8 cellular contexts compared by ENCODE assay signal in genomic region chr17:40113961-40114272, GRCh38. TPM values are rescaled to one million over a fixed set of nuclear protein-coding genes. Genes with fewer than 3 reads are reported as not detected.
DNase-seq lines count a peak whose midpoint lies in the region; ATAC-seq and TF ChIP-seq lines count a peak whose summit lies in the region.

No MANE protein-coding gene starts in this region.

- H3K4me1 ChIP-seq in right lobe of liver: peaks cover 2 to 58% (median 36%) of the 10 kb centered on the region in 4 donors
- peaks cover 6 to 63% (median 59%) of the 10 kb centered on the region in 4 donors for H3K4me1 ChIP-seq in tibial artery

- ATAC-seq in activated naive CD8-positive, alpha-beta T cell treated with anti-CD3 and anti-CD28 coated beads, Interleukin-2, amount 10 ng/mL, durations not matched to agents 7 days and 5 days (ENCODE audit: low read depth): no peak
- ATAC-seq in right lobe of liver (no peak), GM18517 (IDR thresholded peaks at IDR 0.05; ENCODE audit: unreplicated experiment) (no peak)

- TF ChIP-seq CTCF in right lobe of liver (IDR thresholded peaks at IDR 0.05) (no peak), tibial artery (IDR thresholded peaks at IDR 0.05) (no peak)

- H3K36me3 Mint-ChIP-seq in activated T-cell treated with anti-CD3 and anti-CD28 coated beads, Interleukin-2, amount 50 U/mL, for 24 hours (ENCODE audit: low read depth): no peaks in the 10 kb centered on the region
- no peaks in the 10 kb centered on the region for H3K36me3 Mint-ChIP-seq in activated naive CD8-positive, alpha-beta T cell treated with anti-CD3 and anti-CD28 coated beads, Interleukin-2, amount 10 ng/mL, durations not matched to agents 7 days and 5 days

- H3K4me1 Mint-ChIP-seq in activated T-cell treated with anti-CD3 and anti-CD28 coated beads, Interleukin-2, amount 50 U/mL, for 24 hours (ENCODE audit: low read depth): peaks cover 56% of the 10 kb centered on the region
- peaks cover 44% of the 10 kb centered on the region for H3K4me1 Mint-ChIP-seq in activated naive CD8-positive, alpha-beta T cell treated with anti-CD3 and anti-CD28 coated beads, Interleukin-2, amount 10 ng/mL, durations not matched to agents 7 days and 5 days

- H3K9me3 ChIP-seq in right lobe of liver (no peaks in the 10 kb centered on the region), tibial artery (no peaks in the 10 kb centered on the region)

- H3K36me3 ChIP-seq in right lobe of liver (no peaks in the 10 kb centered on the region), tibial artery (no peaks in the 10 kb centered on the region)

- WGBS in right lobe of liver (ENCODE audit: insufficient coverage, low coverage, low lambda C conversion rate, missing lambda C conversion rate): 0% methylated on average over 1 of the region's 5 CpGs

- H3K4me3 ChIP-seq in right lobe of liver: peak overlapping the region in 2 of 3 donors; percentile 48 to 52
- H3K4me3 ChIP-seq in tibial artery: peak overlapping the region; percentile 41 to 54

- POLR2A ChIA-PET in activated naive CD8-positive, alpha-beta T cell treated with anti-CD3 and anti-CD28 coated beads, Interleukin-2, amount 10 ng/mL, durations not matched to agents 7 days and 5 days (lab: Charles Lee): interaction anchor here (0.7 to 5.3 kb wide), 11 partner anchors 10 to 105 kb away, joined by 3 to 46 read pairs (median 7); partner anchors contain the start of genes CASC3, MED24, MSL1 and NR1D1

- H3K27me3 Mint-ChIP-seq in activated T-cell treated with anti-CD3 and anti-CD28 coated beads, Interleukin-2, amount 50 U/mL, for 24 hours: no peaks in the 10 kb centered on the region
- no peaks in the 10 kb centered on the region for H3K27me3 Mint-ChIP-seq in activated naive CD8-positive, alpha-beta T cell treated with anti-CD3 and anti-CD28 coated beads, Interleukin-2, amount 10 ng/mL, durations not matched to agents 7 days and 5 days

- no peaks in the 10 kb centered on the region for H3K27me3 ChIP-seq in right lobe of liver
- H3K27me3 ChIP-seq in tibial artery: no peaks in the 10 kb centered on the region

- peak overlapping the region; percentile 91 for H3K27ac Mint-ChIP-seq in activated T-cell treated with anti-CD3 and anti-CD28 coated beads, Interleukin-2, amount 50 U/mL, for 24 hours
- peak overlapping the region; percentile 57 for H3K27ac Mint-ChIP-seq in activated naive CD8-positive, alpha-beta T cell treated with anti-CD3 and anti-CD28 coated beads, Interleukin-2, amount 10 ng/mL, durations not matched to agents 7 days and 5 days

- H3K9me3 Mint-ChIP-seq in activated T-cell treated with anti-CD3 and anti-CD28 coated beads, Interleukin-2, amount 50 U/mL, for 24 hours: no peaks in the 10 kb centered on the region
- no peaks in the 10 kb centered on the region for H3K9me3 Mint-ChIP-seq in activated naive CD8-positive, alpha-beta T cell treated with anti-CD3 and anti-CD28 coated beads, Interleukin-2, amount 10 ng/mL, durations not matched to agents 7 days and 5 days

- intact Hi-C loops in right lobe of liver (cut with DNase I): loop anchor here in 1 of 2 donors (10.0 kb wide), 1 partner anchor 51 kb away; no protein-coding TSS in a partner anchor
- intact Hi-C loops in tibial artery (cut with DNase I; ENCODE audit: low total_unique reads): loop anchor here (5.0 kb wide), 2 partner anchors 52 to 53 kb away; partner anchors contain the start of gene THRA

- DNase-seq in activated T-cell treated with anti-CD3 and anti-CD28 coated beads, Interleukin-2, amount 50 U/mL, for 24 hours: no peak
- no peak for DNase-seq in activated T-cell treated with anti-CD3 and anti-CD28 coated beads, Interleukin-2, amount 50 U/mL, for 1 hour
- no peak for DNase-seq in activated naive CD8-positive, alpha-beta T cell treated with anti-CD3 and anti-CD28 coated beads, Interleukin-2, amount 10 ng/mL, durations not matched to agents 7 days and 5 days
- no peak for DNase-seq in right lobe of liver
- no peak for DNase-seq in tibial artery
- DNase-seq in NCI-H146 (lab: John Stamatoyannopoulos, UW): no peak
- DNase-seq in NCI-H2029 (lab: John Stamatoyannopoulos, UW): no peak

- H3K27ac ChIP-seq in right lobe of liver (peak overlapping the region; percentile 90 to 91 (median 90)), tibial artery (peak overlapping the region; percentile 94 to 98)

- peak overlapping the region; percentile 72 for H3K4me3 Mint-ChIP-seq in activated T-cell treated with anti-CD3 and anti-CD28 coated beads, Interleukin-2, amount 50 U/mL, for 24 hours
- H3K4me3 Mint-ChIP-seq in activated naive CD8-positive, alpha-beta T cell treated with anti-CD3 and anti-CD28 coated beads, Interleukin-2, amount 10 ng/mL, durations not matched to agents 7 days and 5 days: peak overlapping the region; percentile 94

- TF ChIP-seq POLR2A in right lobe of liver (IDR thresholded peaks at IDR 0.05): no peak

RNA-seq across cellular contexts. Expression of gene MSL1, which starts 7.9 kb away (rescaled TPM):
- 100 to 1,000 TPM; 107 to 110 TPM for total RNA-seq in activated naive CD8-positive, alpha-beta T cell treated with anti-CD3 and anti-CD28 coated beads, Interleukin-2, amount 10 ng/mL, durations not matched to agents 7 days and 5 days
- total RNA-seq in right lobe of liver: 10 to 100 TPM; 31.1 to 43.8 (median 36.0) TPM

RNA-seq across cellular contexts. Expression of gene NR1D1, which starts 13.5 kb away (rescaled TPM):
- 1 to 10 TPM; 5.0 to 5.8 TPM for total RNA-seq in activated naive CD8-positive, alpha-beta T cell treated with anti-CD3 and anti-CD28 coated beads, Interleukin-2, amount 10 ng/mL, durations not matched to agents 7 days and 5 days
- 10 to 100 TPM in 4 of 6 experiments, 1 to 10 TPM in 2; 6.9 to 29.8 (median 16.0) TPM for total RNA-seq in right lobe of liver

RNA-seq across cellular contexts. Expression of gene CASC3, which starts 26.4 kb away (rescaled TPM):
- 100 to 1,000 TPM; 100 to 101 TPM for total RNA-seq in activated naive CD8-positive, alpha-beta T cell treated with anti-CD3 and anti-CD28 coated beads, Interleukin-2, amount 10 ng/mL, durations not matched to agents 7 days and 5 days
- 10 to 100 TPM; 19.6 to 31.5 (median 25.9) TPM for total RNA-seq in right lobe of liver

RNA-seq across cellular contexts. Expression of gene THRA, which starts 51.2 kb away (rescaled TPM):
- 10 to 100 TPM; 19.9 to 20.3 TPM for total RNA-seq in activated naive CD8-positive, alpha-beta T cell treated with anti-CD3 and anti-CD28 coated beads, Interleukin-2, amount 10 ng/mL, durations not matched to agents 7 days and 5 days
- total RNA-seq in right lobe of liver: 1 to 10 TPM; 3.7 to 9.4 (median 7.7) TPM

RNA-seq across cellular contexts. Expression of gene MED24, which starts 59.7 kb away (rescaled TPM):
- total RNA-seq in activated naive CD8-positive, alpha-beta T cell treated with anti-CD3 and anti-CD28 coated beads, Interleukin-2, amount 10 ng/mL, durations not matched to agents 7 days and 5 days: 10 to 100 TPM; 87.0 to 89.9 TPM
- 10 to 100 TPM; 29.0 to 38.2 (median 35.9) TPM for total RNA-seq in right lobe of liver
